10 cellular contexts compared by ENCODE assay signal in the genomic region with DNA sequence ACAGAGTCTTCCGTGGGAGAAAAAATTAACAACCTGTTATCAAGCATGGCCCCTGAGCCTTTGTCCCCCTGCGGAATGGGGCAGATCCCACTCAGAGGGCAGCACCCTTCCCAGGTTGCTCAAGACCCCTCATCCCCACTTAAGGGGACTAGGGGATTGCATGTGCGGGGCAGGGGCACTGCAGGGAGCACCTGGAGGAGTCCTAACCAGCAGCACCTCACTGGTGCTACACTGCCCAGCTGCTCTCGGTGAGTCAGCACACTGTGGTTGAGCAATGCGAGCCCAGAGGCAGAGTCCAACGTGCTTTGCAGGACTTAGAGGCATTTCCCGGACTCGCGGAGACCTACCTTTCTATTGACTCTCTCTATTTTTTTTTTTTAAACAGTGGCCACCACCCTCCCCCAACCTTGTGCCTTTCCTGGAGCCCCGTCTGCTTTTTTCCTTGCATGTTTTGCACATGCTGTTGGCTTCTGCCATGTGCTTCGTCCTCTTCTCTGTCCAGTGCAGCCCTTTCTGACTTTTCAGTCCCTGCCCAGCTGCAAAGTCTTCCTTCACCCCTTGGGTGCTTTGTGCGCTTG.
A peak's percentile ranks its signal among the peaks of the same experiment; 100 is the strongest.
DNase-seq lines count a peak whose midpoint lies in the region; ATAC-seq and TF ChIP-seq lines count a peak whose summit lies in the region.
"Had no signal": no experiment of that assay in that cellular context is flagged by ENCODE, and none has a peak within 500 bp of the region (broad histone marks: within the 10 kb centered on the region; RNA-seq: fewer than 3 reads in every experiment).

No MANE protein-coding gene starts in this region.

- peaks cover 2% of the 10 kb centered on the region for H3K27me3 Mint-ChIP-seq in T-helper 2 cell treated with Interferon-gamma antibody and Interleukin-4, amounts not matched to agents 5 μg/mL and 100 μg/mL, for 36 hours (ENCODE audit: low read depth)

- H3K4me1 Mint-ChIP-seq in T-helper 2 cell treated with Interferon-gamma antibody and Interleukin-4, amounts not matched to agents 5 μg/mL and 100 μg/mL, for 36 hours (ENCODE audit: low read depth), result peaks cover 27% of the 10 kb centered on the region

- H3K27ac Mint-ChIP-seq in T-helper 2 cell treated with Interferon-gamma antibody and Interleukin-4, amounts not matched to agents 5 μg/mL and 100 μg/mL, for 36 hours, result no peak overlapping the region

- H3K36me3 ChIP-seq in HEK293 (ENCODE audit: control insufficient read depth in 2 of 2, insufficient read depth in 1 of 2, low read length in 2 of 2), result no peaks in the 10 kb centered on the region
- no peaks in the 10 kb centered on the region for H3K36me3 ChIP-seq in aorta (ENCODE audit: control insufficient read depth in 1 of 2, insufficient read depth in 2 of 2, low read length in 1 of 2)

- H3K4me3 Mint-ChIP-seq in T-helper 2 cell treated with Interferon-gamma antibody and Interleukin-4, amounts not matched to agents 5 μg/mL and 100 μg/mL, for 36 hours, result no peak overlapping the region

- CTCF ChIA-PET in HEK293 (lab: Yijun Ruan, JAX), result interaction anchor here (0.6 kb wide), 1 partner anchor 381 kb away, joined by 6 read pairs; no protein-coding TSS in a partner anchor

- no peaks in the 10 kb centered on the region for H3K36me3 Mint-ChIP-seq in T-helper 2 cell treated with Interferon-gamma antibody and Interleukin-4, amounts not matched to agents 5 μg/mL and 100 μg/mL, for 36 hours (ENCODE audit: low read depth)

- no peaks in the 10 kb centered on the region for H3K27me3 ChIP-seq in aorta (ENCODE audit: control insufficient read depth in 1 of 2, insufficient read depth in 2 of 2, low read length in 1 of 2)

- H3K27ac ChIP-seq in HEK293 (ENCODE audit: extremely low read depth, low read depth, low read length), result no peak overlapping the region
- peak overlapping the region in 18 of 21 experiments; percentile 54 to 97 (median 86) for H3K27ac ChIP-seq in skin epidermis
- peak overlapping the region in 1 of 2 donors; percentile 89 for H3K27ac ChIP-seq in aorta (ENCODE audit: low read depth in 1 of 2, low read length in 2 of 2)

- H3K4me3 ChIP-seq in HEK293 (ENCODE audit: low read depth, low read length) (no peak overlapping the region), skin epidermis (no peak overlapping the region), aorta (ENCODE audit: low read length in 2 of 2) (no peak overlapping the region)

- intact Hi-C loops in aorta (cut with DNase I), result loop anchor here (5.0 kb wide), 1 partner anchor 43 kb away; no protein-coding TSS in a partner anchor

- no peaks in the 10 kb centered on the region for H3K9me3 ChIP-seq in HEK293 (ENCODE audit: control insufficient read depth, insufficient read depth, low read depth, low read length)
- H3K9me3 ChIP-seq in aorta (ENCODE audit: control insufficient read depth, low read length), result no peaks in the 10 kb centered on the region

- H3K4me1 ChIP-seq in HEK293 (ENCODE audit: control insufficient read depth, insufficient read depth, low read length) (no peaks in the 10 kb centered on the region), aorta (ENCODE audit: control insufficient read depth in 1 of 2, insufficient read depth in 2 of 2, low read length in 2 of 2) (peaks cover 2 to 5% of the 10 kb centered on the region in 2 donors)

- no peak for ATAC-seq in aorta (ENCODE audit: low FRiP score)

- POLR2A ChIA-PET in HEK293 (lab: Yijun Ruan, JAX), result no interaction called here

- WGBS in aorta, 2 donors, result 79 to 84% methylated on average over 12 of the region's 12 CpGs

- DNase-seq in SW480 (ENCODE audit: low spot score) (peak; percentile 63), glomerular visceral epithelial cell (ENCODE audit: extremely low spot score) (peak; percentile 91), SKM-1 treated with dmso at 0.1 percent for 144 hours (lab: John Stamatoyannopoulos, UW; ENCODE audit: unreplicated experiment) (no peak), aorta (no peak), NCI-H82 (lab: John Stamatoyannopoulos, UW) (no peak)
- DNase-seq in T-helper 2 cell treated with Interferon-gamma antibody and Interleukin-4, amounts not matched to agents 5 μg/mL and 100 μg/mL, for 36 hours (ENCODE audit: low spot score), result no peak
- DNase-seq: foreskin melanocyte, NCI-H446 treated with DMSO at 0.1 percent for 48 hours had no signal

- no peak for TF ChIP-seq CTCF in HEK293 (tag by site-specific recombination; IDR thresholded peaks at IDR 0.05)

- peaks cover 4% of the 10 kb centered on the region for H3K9me3 Mint-ChIP-seq in T-helper 2 cell treated with Interferon-gamma antibody and Interleukin-4, amounts not matched to agents 5 μg/mL and 100 μg/mL, for 36 hours

TF ChIP-seq in HEK293, 187 proteins besides CTCF, POLR2A, EP300 and RAD21:
- peak; percentile 57 for TF ChIP-seq SETDB1 (IDR thresholded peaks at IDR 0.05; ENCODE audit: insufficient read length, low read length)
- no peak for TF ChIP-seq ZNF214 (tag by site-specific recombination; IDR thresholded peaks at IDR 0.05; ENCODE audit: borderline replicate concordance)
TF ChIP-seq in HEK293: peak in this region for 1.

Comparison
In these comparisons a context has a peak if more than half of its experiments do, and no peak if none do; other contexts are left out.
1. DNase-seq: peak in SW480 (single experiment) and glomerular visceral epithelial cell (single experiment); none in SKM-1 treated with dmso at 0.1 percent for 144 hours (single experiment), T-helper 2 cell treated with Interferon-gamma antibody and Interleukin-4, amounts not matched to agents 5 μg/mL and 100 μg/mL, for 36 hours (single experiment), aorta (0 of 2) and NCI-H82 (single experiment).